ENCODE assay signal across 13 cellular contexts in genomic region chr6:16982827-16983226, GRCh38.
DNase-seq lines count a peak whose midpoint lies in the region; ATAC-seq and TF ChIP-seq lines count a peak whose summit lies in the region.
"Had no signal": no experiment of that assay in that cellular context is flagged by ENCODE, and none has a peak within 500 bp of the region (broad histone marks: within the 10 kb centered on the region; RNA-seq: fewer than 3 reads in every experiment).

No MANE protein-coding gene starts in this region.

- no peak overlapping the region for H2AFZ ChIP-seq in IMR-90 (replicated peaks; ENCODE audit: low read length, poor library complexity)

- intact Hi-C loops in Right ventricle myocardium superior (cut with DNase I) (no loop called here), IMR-90 (cut with micrococcal nuclease) (loop anchor here (10.0 kb wide), 1 partner anchor 52 kb away; no protein-coding TSS in a partner anchor), testis (cut with DNase I; ENCODE audit: low total_unique reads) (no loop called here)

- H4K5ac ChIP-seq in IMR-90 (ENCODE audit: low read depth, low read length) = no peak overlapping the region

- no peak overlapping the region; the same call in 1 of the 2 replicates for H2AK5ac ChIP-seq in IMR-90 (ENCODE audit: low read depth, low read length)

- no peak for TF ChIP-seq POLR2A in IMR-90 (IDR thresholded peaks at IDR 0.05; ENCODE audit: low read depth, low read length)
- no peak for TF ChIP-seq POLR2A in testis (IDR thresholded peaks at IDR 0.05)

- H3K23ac ChIP-seq in IMR-90 (ENCODE audit: low read depth, low read length) = no peak overlapping the region

- no peak overlapping the region for H3K14ac ChIP-seq in IMR-90 (replicated peaks; ENCODE audit: low read depth, low read length)

- H3K9me1 ChIP-seq in IMR-90 (ENCODE audit: insufficient read depth, low read length) = peaks cover 5% of the 10 kb centered on the region; the same call in 1 of the 2 replicates

- CTCF ChIA-PET in IMR-90 (lab: Yijun Ruan, JAX) = no interaction called here

- H3K56ac ChIP-seq in IMR-90 (ENCODE audit: extremely low read depth, insufficient read depth, low read length) = no peak overlapping the region

- TF ChIP-seq CTCF in right atrium auricular region (IDR thresholded peaks at IDR 0.05) (no peak), IMR-90 (conservative IDR thresholded peaks at IDR 0.05; ENCODE audit: low read depth, low read length) (no peak), omental fat pad (IDR thresholded peaks at IDR 0.05) (no peak), testis (IDR thresholded peaks at IDR 0.05) (no peak)

- peak overlapping the region; percentile 79 for H2AK9ac ChIP-seq in IMR-90 (replicated peaks; ENCODE audit: low read depth, low read length, poor library complexity)

- POLR2A ChIA-PET in IMR-90 (lab: Charles Lee; ENCODE audit: unreplicated experiment) = no interaction called here

- no peak overlapping the region for H4K91ac ChIP-seq in IMR-90 (ENCODE audit: insufficient read depth, low read depth, low read length)

- no peaks in the 10 kb centered on the region for H3K79me1 ChIP-seq in IMR-90 (ENCODE audit: low read depth in 1 of 2, low read length in 2 of 2)

- BruUV-seq in IMR-90 (replicated peaks; lab: Mats Ljungman, UMichigan) = no TSS peak

- H2BK120ac ChIP-seq in IMR-90 (ENCODE audit: low read depth, low read length) = 0 out of 2 replicates have a peak overlapping the region, but pooled peaks have one; percentile 2

- H4K8ac ChIP-seq in IMR-90 (ENCODE audit: low read depth in 2 of 2, low read length in 2 of 2) = no peak overlapping the region

- DNase-seq in Right ventricle myocardium superior = no peak
- DNase-seq in right atrium auricular region (ENCODE audit: low spot score) = no peak
- DNase-seq in IMR-90 = peak; percentile 99
- peak; percentile 18 for DNase-seq in epithelial cell of prostate (ENCODE audit: low read depth, low spot score)
- no peak for DNase-seq in omental fat pad (ENCODE audit: low spot score)
- no peak for DNase-seq in SHP77 (lab: John Stamatoyannopoulos, UW)
- DNase-seq in testis = no peak
- no peak for DNase-seq in NCI-H774 (lab: John Stamatoyannopoulos, UW)
- DNase-seq: activated T-cell treated with anti-CD3 and anti-CD28 coated beads, Interleukin-2, amount 50 U/mL, for 24 hours; central memory CD4-positive, alpha-beta T cell; NCI-H1930; uterus had no signal

- no peak overlapping the region for H3K9ac ChIP-seq in IMR-90 (ENCODE audit: low read depth, low read length)

- dilution Hi-C loops in IMR-90 (cut with HindIII; ENCODE audit: low sequenced_read_pairs, unreplicated experiment) = no loop called here

- H3K4ac ChIP-seq in IMR-90 (ENCODE audit: low read depth, low read length) = no peak overlapping the region

- H3K27ac ChIP-seq in right atrium auricular region (no peak overlapping the region), IMR-90 (ENCODE audit: insufficient read depth, low read length) (no peak overlapping the region), epithelial cell of prostate (no peak overlapping the region), testis (no peak overlapping the region)
- H3K27ac ChIP-seq: uterus, VCaP had no signal

- no peak overlapping the region for H3K4me2 ChIP-seq in IMR-90 (ENCODE audit: low read depth, low read length)

- ATAC-seq in Right ventricle myocardium superior (ENCODE audit: poor library complexity) = peak; percentile 39
- ATAC-seq in IMR-90 (ENCODE audit: low read depth) = peak; percentile 64
- no peak for ATAC-seq in omental fat pad (ENCODE audit: low FRiP score)

- H2BK15ac ChIP-seq in IMR-90 (ENCODE audit: low read depth, low read length) = no peak overlapping the region

- in situ Hi-C loops in IMR-90 (cut with MboI; ENCODE audit: low sequenced_read_pairs) = no loop called here

- WGBS in IMR-90 (ENCODE audit: extremely low coverage in 2 of 2, insufficient read length in 1 of 2), 2 experiments = 40% methylated on average over 1 of the region's 3 CpGs; no CpG with 5 or more reads in 1 of the 2 experiments
- WGBS in testis, 2 donors = 57 to 62% methylated on average over 2 to 3 of the region's 3 CpGs

- H3K27me3 ChIP-seq in right atrium auricular region (no peaks in the 10 kb centered on the region), IMR-90 (ENCODE audit: control insufficient read depth, insufficient read depth, low read length) (peaks cover 5% of the 10 kb centered on the region; the same call in 1 of the 2 replicates), testis (no peaks in the 10 kb centered on the region)
- H3K27me3 ChIP-seq: uterus had no signal

- no peak overlapping the region for H3K18ac ChIP-seq in IMR-90 (ENCODE audit: low read depth, low read length)

- H2BK20ac ChIP-seq in IMR-90 (ENCODE audit: low read depth, low read length) = no peak overlapping the region

- H2BK5ac ChIP-seq in IMR-90 (ENCODE audit: low read depth, low read length, poor library complexity, severe bottlenecking) = no peak overlapping the region

- no peaks in the 10 kb centered on the region for H3K9me3 ChIP-seq in right atrium auricular region
- H3K9me3 ChIP-seq in IMR-90 (ENCODE audit: control insufficient read depth, insufficient read depth, low read length) = no peaks in the 10 kb centered on the region
- no peaks in the 10 kb centered on the region for H3K9me3 ChIP-seq in testis
- H3K9me3 ChIP-seq: uterus had no signal

- H4K20me1 ChIP-seq in IMR-90 (ENCODE audit: insufficient read depth, low read length) = no peaks in the 10 kb centered on the region

- H3K4me1 ChIP-seq in right atrium auricular region (peaks cover 0 to 16% of the 10 kb centered on the region in 2 donors), IMR-90 (ENCODE audit: control insufficient read depth, insufficient read depth, low read length) (peaks cover 7% of the 10 kb centered on the region), testis (no peaks in the 10 kb centered on the region)

- H3K4me3 ChIP-seq in right atrium auricular region = no peak overlapping the region
- no peak overlapping the region for H3K4me3 ChIP-seq in IMR-90 (ENCODE audit: insufficient read depth, low read depth, low read length)
- H3K4me3 ChIP-seq in testis = no peak overlapping the region
- H3K4me3 ChIP-seq: uterus had no signal

- no peak for TF ChIP-seq RAD21 in IMR-90 (IDR thresholded peaks at IDR 0.05; ENCODE audit: low read length)

- H3K36me3 ChIP-seq in right atrium auricular region (no peaks in the 10 kb centered on the region), IMR-90 (ENCODE audit: control insufficient read depth, insufficient read depth, low read length) (no peaks in the 10 kb centered on the region), testis (ENCODE audit: low read depth, missing control alignments) (no peaks in the 10 kb centered on the region)
- H3K36me3 ChIP-seq: uterus had no signal

TF ChIP-seq in IMR-90, 13 proteins besides CTCF, POLR2A, EP300 and RAD21:
- TF ChIP-seq FOS (IDR thresholded peaks at IDR 0.05; ENCODE audit: low read depth, low read length) (0 out of 2 replicates have a peak, but pooled peaks have one; percentile 1), RFX5 (IDR thresholded peaks at IDR 0.05; ENCODE audit: low read depth, low read length) (no peak), ELK1 (IDR thresholded peaks at IDR 0.05; ENCODE audit: borderline replicate concordance, low read depth, low read length) (no peak), MAFK (IDR thresholded peaks at IDR 0.05; ENCODE audit: low read depth, low read length) (peak; percentile 60; the same call in 1 of the 2 replicates), MAZ (IDR thresholded peaks at IDR 0.05; ENCODE audit: borderline replicate concordance, low read depth, low read length) (no peak), RCOR1 (IDR thresholded peaks at IDR 0.05; ENCODE audit: insufficient replicate concordance, low read length) (peak; percentile 65), NFE2L2 (IDR thresholded peaks at IDR 0.05; ENCODE audit: low read depth, low read length) (no peak), CHD1 (IDR thresholded peaks at IDR 0.05; ENCODE audit: low read depth, low read length) (no peak), MXI1 (IDR thresholded peaks at IDR 0.05; ENCODE audit: borderline replicate concordance, low read depth, low read length) (no peak), CEBPB (IDR thresholded peaks at IDR 0.05; ENCODE audit: low read depth, low read length) (peak; percentile 61), BHLHE40 (IDR thresholded peaks at IDR 0.05; ENCODE audit: low read depth, low read length) (0 out of 2 replicates have a peak, but pooled peaks have one; percentile 6), USF2 (IDR thresholded peaks at IDR 0.05; ENCODE audit: low read depth, low read length) (no peak), SMC3 (IDR thresholded peaks at IDR 0.05; ENCODE audit: low read depth, low read length) (no peak)

Comparison
In these comparisons a context has a peak if more than half of its experiments do, and no peak if none do; other contexts are left out.
1. DNase-seq: peak in IMR-90 (single experiment) and epithelial cell of prostate (single experiment); none in Right ventricle myocardium superior (single experiment), right atrium auricular region (single experiment), omental fat pad (single experiment), SHP77 (0 of 2), testis (single experiment) and NCI-H774 (single experiment).